2 cellular contexts compared by ENCODE assay signal in genomic region chr19:57576661-57577060, GRCh38.
TF ChIP-seq lines count a peak whose summit lies in the region.

No MANE protein-coding gene starts in this region.

TF ChIP-seq in HepG2, 621 proteins besides CTCF, POLR2A, EP300 and RAD21:
- TF ChIP-seq ZMYM3 (CRISPR knock-in tag; IDR thresholded peaks at IDR 0.05) (no peak), ZBTB10 (CRISPR knock-in tag; IDR thresholded peaks at IDR 0.05; ENCODE audit: borderline replicate concordance) (no peak), ZNF383 (CRISPR knock-in tag; IDR thresholded peaks at IDR 0.05; ENCODE audit: borderline replicate concordance) (no peak), TAF1 (CRISPR knock-in tag; IDR thresholded peaks at IDR 0.05) (no peak), LCORL (IDR thresholded peaks at IDR 0.05) (0 out of 2 replicates have a peak, but pooled peaks have one; percentile 28), LCORL (CRISPR knock-in tag; IDR thresholded peaks at IDR 0.05) (no peak), MAFK (conservative IDR thresholded peaks at IDR 0.05 in 1 of 2, IDR thresholded peaks at IDR 0.05 in 1 of 2; ENCODE audit: low read length in 2 of 2) (peak; percentile 72 to 80), ZBTB49 (CRISPR knock-in tag; IDR thresholded peaks at IDR 0.05; ENCODE audit: borderline replicate concordance) (no peak), HDAC1 (CRISPR knock-in tag; IDR thresholded peaks at IDR 0.05) (no peak), HOXA5 (CRISPR knock-in tag; IDR thresholded peaks at IDR 0.05) (no peak), RNF2 (conservative IDR thresholded peaks at IDR 0.05; ENCODE audit: low read depth) (no peak), ZFP37 (CRISPR knock-in tag; IDR thresholded peaks at IDR 0.05; ENCODE audit: borderline replicate concordance) (no peak), MAFF (IDR thresholded peaks at IDR 0.05; ENCODE audit: low read depth, low read length) (peak; percentile 75), RFXAP (CRISPR knock-in tag; IDR thresholded peaks at IDR 0.05; ENCODE audit: borderline replicate concordance) (no peak)
- TF ChIP-seq, protein P1, sequence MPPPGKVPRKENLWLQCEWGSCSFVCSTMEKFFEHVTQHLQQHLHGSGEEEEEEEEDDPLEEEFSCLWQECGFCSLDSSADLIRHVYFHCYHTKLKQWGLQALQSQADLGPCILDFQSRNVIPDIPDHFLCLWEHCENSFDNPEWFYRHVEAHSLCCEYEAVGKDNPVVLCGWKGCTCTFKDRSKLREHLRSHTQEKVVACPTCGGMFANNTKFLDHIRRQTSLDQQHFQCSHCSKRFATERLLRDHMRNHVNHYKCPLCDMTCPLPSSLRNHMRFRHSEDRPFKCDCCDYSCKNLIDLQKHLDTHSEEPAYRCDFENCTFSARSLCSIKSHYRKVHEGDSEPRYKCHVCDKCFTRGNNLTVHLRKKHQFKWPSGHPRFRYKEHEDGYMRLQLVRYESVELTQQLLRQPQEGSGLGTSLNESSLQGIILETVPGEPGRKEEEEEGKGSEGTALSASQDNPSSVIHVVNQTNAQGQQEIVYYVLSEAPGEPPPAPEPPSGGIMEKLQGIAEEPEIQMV (CRISPR knock-in tag; IDR thresholded peaks at IDR 0.05; ENCODE audit: low read depth): no peak
TF ChIP-seq in HepG2: peak in this region for 3.

TF ChIP-seq in SK-N-SH treated with all-trans-retinoic acid at 6 μM for 48 hours, 23 proteins besides CTCF, POLR2A, EP300 and RAD21:
- no peak for TF ChIP-seq SNAI2 (CRISPR knock-in tag; IDR thresholded peaks at IDR 0.05)
- TF ChIP-seq, protein P2, sequence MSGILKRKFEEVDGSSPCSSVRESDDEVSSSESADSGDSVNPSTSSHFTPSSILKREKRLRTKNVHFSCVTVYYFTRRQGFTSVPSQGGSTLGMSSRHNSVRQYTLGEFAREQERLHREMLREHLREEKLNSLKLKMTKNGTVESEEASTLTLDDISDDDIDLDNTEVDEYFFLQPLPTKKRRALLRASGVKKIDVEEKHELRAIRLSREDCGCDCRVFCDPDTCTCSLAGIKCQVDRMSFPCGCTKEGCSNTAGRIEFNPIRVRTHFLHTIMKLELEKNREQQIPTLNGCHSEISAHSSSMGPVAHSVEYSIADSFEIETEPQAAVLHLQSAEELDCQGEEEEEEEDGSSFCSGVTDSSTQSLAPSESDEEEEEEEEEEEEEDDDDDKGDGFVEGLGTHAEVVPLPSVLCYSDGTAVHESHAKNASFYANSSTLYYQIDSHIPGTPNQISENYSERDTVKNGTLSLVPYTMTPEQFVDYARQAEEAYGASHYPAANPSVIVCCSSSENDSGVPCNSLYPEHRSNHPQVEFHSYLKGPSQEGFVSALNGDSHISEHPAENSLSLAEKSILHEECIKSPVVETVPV (CRISPR knock-in tag; IDR thresholded peaks at IDR 0.05): no peak
- TF ChIP-seq GLIS3 (CRISPR knock-in tag; IDR thresholded peaks at IDR 0.05): no peak
- no peak for TF ChIP-seq ESRRG (CRISPR knock-in tag; IDR thresholded peaks at IDR 0.05)
- TF ChIP-seq ZFP30 (CRISPR knock-in tag; IDR thresholded peaks at IDR 0.05): no peak
- TF ChIP-seq ZC3H10 (CRISPR knock-in tag; IDR thresholded peaks at IDR 0.05): no peak
- TF ChIP-seq ZFP3 (CRISPR knock-in tag; IDR thresholded peaks at IDR 0.05): no peak
- no peak for TF ChIP-seq PPARA (CRISPR knock-in tag; IDR thresholded peaks at IDR 0.05; ENCODE audit: borderline replicate concordance)
- TF ChIP-seq, protein P3, sequence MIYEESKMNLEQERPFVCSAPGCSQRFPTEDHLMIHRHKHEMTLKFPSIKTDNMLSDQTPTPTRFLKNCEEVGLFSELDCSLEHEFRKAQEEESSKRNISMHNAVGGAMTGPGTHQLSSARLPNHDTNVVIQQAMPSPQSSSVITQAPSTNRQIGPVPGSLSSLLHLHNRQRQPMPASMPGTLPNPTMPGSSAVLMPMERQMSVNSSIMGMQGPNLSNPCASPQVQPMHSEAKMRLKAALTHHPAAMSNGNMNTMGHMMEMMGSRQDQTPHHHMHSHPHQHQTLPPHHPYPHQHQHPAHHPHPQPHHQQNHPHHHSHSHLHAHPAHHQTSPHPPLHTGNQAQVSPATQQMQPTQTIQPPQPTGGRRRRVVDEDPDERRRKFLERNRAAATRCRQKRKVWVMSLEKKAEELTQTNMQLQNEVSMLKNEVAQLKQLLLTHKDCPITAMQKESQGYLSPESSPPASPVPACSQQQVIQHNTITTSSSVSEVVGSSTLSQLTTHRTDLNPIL (CRISPR knock-in tag; IDR thresholded peaks at IDR 0.05; ENCODE audit: low read depth): no peak
- TF ChIP-seq ARNTL (CRISPR knock-in tag; IDR thresholded peaks at IDR 0.05; ENCODE audit: borderline replicate concordance, low read depth): no peak
- no peak for TF ChIP-seq OSR1 (CRISPR knock-in tag; IDR thresholded peaks at IDR 0.05)
- no peak for TF ChIP-seq TCF4 (CRISPR knock-in tag; IDR thresholded peaks at IDR 0.05; ENCODE audit: borderline replicate concordance)
- TF ChIP-seq BACH2 (CRISPR knock-in tag; IDR thresholded peaks at IDR 0.05; ENCODE audit: borderline replicate concordance): no peak
- no peak for TF ChIP-seq RARB (CRISPR knock-in tag; IDR thresholded peaks at IDR 0.05)
- TF ChIP-seq TOX (CRISPR knock-in tag; IDR thresholded peaks at IDR 0.05; ENCODE audit: borderline replicate concordance): no peak
- TF ChIP-seq PATZ1 (CRISPR knock-in tag; IDR thresholded peaks at IDR 0.05; ENCODE audit: borderline replicate concordance): no peak
- TF ChIP-seq CSDC2 (CRISPR knock-in tag; IDR thresholded peaks at IDR 0.05): no peak
- TF ChIP-seq ZNF70 (CRISPR knock-in tag; IDR thresholded peaks at IDR 0.05): no peak
- no peak for TF ChIP-seq ZNF8 (CRISPR knock-in tag; IDR thresholded peaks at IDR 0.05)
- TF ChIP-seq, protein P4, sequence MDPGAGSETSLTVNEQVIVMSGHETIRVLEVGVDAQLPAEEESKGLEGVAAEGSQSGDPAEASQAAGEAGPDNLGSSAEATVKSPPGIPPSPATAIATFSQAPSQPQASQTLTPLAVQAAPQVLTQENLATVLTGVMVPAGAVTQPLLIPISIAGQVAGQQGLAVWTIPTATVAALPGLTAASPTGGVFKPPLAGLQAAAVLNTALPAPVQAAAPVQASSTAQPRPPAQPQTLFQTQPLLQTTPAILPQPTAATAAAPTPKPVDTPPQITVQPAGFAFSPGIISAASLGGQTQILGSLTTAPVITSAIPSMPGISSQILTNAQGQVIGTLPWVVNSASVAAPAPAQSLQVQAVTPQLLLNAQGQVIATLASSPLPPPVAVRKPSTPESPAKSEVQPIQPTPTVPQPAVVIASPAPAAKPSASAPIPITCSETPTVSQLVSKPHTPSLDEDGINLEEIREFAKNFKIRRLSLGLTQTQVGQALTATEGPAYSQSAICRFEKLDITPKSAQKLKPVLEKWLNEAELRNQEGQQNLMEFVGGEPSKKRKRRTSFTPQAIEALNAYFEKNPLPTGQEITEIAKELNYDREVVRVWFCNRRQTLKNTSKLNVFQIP (CRISPR knock-in tag; IDR thresholded peaks at IDR 0.05; ENCODE audit: borderline replicate concordance, low read depth): no peak
